ENCODE assay signal across 1 cellular context in the genomic region with DNA sequence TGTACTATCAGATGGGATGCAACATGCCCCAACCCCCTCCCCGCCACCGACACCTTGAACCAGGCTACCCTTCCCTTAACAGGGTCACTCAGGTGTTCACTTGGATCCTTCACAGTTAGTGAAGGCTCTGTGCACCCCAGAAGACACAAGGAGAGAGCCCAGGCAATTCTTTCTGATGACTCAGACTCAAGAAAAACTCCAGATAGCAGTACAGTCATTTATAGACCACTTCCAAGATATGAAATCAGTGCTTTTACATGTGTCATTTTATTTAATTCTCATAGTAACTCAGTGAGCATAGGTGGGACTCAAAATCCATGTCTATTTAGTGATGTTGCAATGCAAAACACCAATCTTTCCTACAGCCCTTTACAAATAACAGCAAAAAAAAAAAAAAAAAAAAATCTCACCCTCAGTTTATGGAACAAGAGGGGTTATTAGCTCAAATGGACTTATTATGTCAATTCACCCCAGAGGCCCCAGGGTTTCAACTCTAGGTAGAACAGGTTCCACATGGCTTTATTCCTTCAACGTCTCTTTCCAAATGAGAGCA.
TF ChIP-seq lines count a peak whose summit lies in the region.

No MANE protein-coding gene starts in this region.

TF ChIP-seq in WTC11, 78 proteins besides CTCF, POLR2A, EP300 and RAD21:
- TF ChIP-seq, protein P1, sequence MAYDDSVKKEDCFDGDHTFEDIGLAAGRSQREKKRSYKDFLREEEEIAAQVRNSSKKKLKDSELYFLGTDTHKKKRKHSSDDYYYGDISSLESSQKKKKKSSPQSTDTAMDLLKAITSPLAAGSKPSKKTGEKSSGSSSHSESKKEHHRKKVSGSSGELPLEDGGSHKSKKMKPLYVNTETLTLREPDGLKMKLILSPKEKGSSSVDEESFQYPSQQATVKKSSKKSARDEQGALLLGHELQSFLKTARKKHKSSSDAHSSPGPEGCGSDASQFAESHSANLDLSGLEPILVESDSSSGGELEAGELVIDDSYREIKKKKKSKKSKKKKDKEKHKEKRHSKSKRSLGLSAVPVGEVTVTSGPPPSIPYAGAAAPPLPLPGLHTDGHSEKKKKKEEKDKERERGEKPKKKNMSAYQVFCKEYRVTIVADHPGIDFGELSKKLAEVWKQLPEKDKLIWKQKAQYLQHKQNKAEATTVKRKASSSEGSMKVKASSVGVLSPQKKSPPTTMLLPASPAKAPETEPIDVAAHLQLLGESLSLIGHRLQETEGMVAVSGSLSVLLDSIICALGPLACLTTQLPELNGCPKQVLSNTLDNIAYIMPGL (CRISPR knock-in tag; IDR thresholded peaks at IDR 0.05): no peak
